Comparison of ENCODE assay signal across 12 cellular contexts in the genomic region with DNA sequence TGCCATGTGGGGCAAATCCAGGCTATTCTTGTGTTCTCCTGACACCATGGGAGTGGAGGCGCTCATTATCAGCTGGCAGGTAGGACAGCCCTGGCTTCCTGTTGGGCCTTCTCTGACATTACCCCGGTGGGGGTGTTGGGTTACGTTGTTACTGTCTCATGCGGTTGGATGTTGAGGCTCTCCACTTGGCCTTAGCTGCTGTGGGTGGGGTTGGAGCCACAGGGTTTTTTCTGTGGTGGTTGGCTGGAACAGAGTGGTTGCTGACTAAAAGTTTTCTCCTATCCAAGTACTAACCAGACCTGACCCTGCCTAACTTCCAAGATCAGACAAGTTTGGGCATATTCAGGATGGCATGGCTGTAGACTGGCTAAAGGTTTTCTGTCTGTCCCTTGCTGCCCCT. TPM values are rescaled to one million over a fixed set of nuclear protein-coding genes. Genes with fewer than 3 reads are reported as not detected.
DNase-seq lines count a peak whose midpoint lies in the region; ATAC-seq and TF ChIP-seq lines count a peak whose summit lies in the region.
"Had no signal": no experiment of that assay in that cellular context is flagged by ENCODE, and none has a peak within 500 bp of the region (broad histone marks: within the 10 kb centered on the region; RNA-seq: fewer than 3 reads in every experiment).

No MANE protein-coding gene starts in this region.

- TF ChIP-seq RAD21 in SK-N-SH (IDR thresholded peaks at IDR 0.05; ENCODE audit: low read length) = no peak

- H3K9me3 Mint-ChIP-seq in osteocyte (ENCODE audit: unreplicated experiment) = no peaks in the 10 kb centered on the region
- peaks cover 3% of the 10 kb centered on the region for H3K9me3 Mint-ChIP-seq in CD4-positive, alpha-beta T cell

- H3K79me2 ChIP-seq in DND-41 (ENCODE audit: insufficient read depth, low read length) (no peaks in the 10 kb centered on the region), SK-N-SH (ENCODE audit: insufficient read depth) (peaks cover 3% of the 10 kb centered on the region)

- H3K9me2 ChIP-seq in SK-N-SH = no peaks in the 10 kb centered on the region

- H3K4me1 Mint-ChIP-seq in osteocyte (ENCODE audit: unreplicated experiment) = peaks cover 31% of the 10 kb centered on the region
- H3K4me1 Mint-ChIP-seq in CD4-positive, alpha-beta T cell (ENCODE audit: low read depth) = peaks cover 8% of the 10 kb centered on the region

- DNase-seq in DND-41 (no peak), SK-N-SH (no peak), fibroblast of mammary gland (ENCODE audit: low read depth) (peak; percentile 75), osteocyte (ENCODE audit: extremely low spot score, unreplicated experiment) (no peak), posterior cingulate gyrus (no peak), iPS-NIHi11 (ENCODE audit: low spot score) (no peak)
- no peak for DNase-seq in CD4-positive, alpha-beta T cell
- DNase-seq: activated CD4-positive, CD25-positive, alpha-beta regulatory T cell treated with anti-CD3 and anti-CD28 coated beads, Interleukin-2, amount 50 U/mL, for 72 hours; adrenal gland; NCI-H226; SIG-M5 had no signal

- H2AFZ ChIP-seq in DND-41 (ENCODE audit: low read depth, low read length) (no peak overlapping the region), SK-N-SH (ENCODE audit: low read depth) (no peak overlapping the region)

- no peak overlapping the region for H3K4me3 Mint-ChIP-seq in osteocyte (ENCODE audit: unreplicated experiment)
- H3K4me3 Mint-ChIP-seq in CD4-positive, alpha-beta T cell = no peak overlapping the region

- H3K36me3 Mint-ChIP-seq in osteocyte (ENCODE audit: unreplicated experiment) = peaks cover 43% of the 10 kb centered on the region
- peaks cover 66% of the 10 kb centered on the region for H3K36me3 Mint-ChIP-seq in CD4-positive, alpha-beta T cell (ENCODE audit: low read depth)

- POLR2A ChIA-PET in SK-N-SH (lab: Yijun Ruan, JAX) = no interaction called here
- POLR2A ChIA-PET in CD4-positive, alpha-beta T cell (lab: Charles Lee) = no interaction called here

- peaks cover 50% of the 10 kb centered on the region for H3K36me3 ChIP-seq in DND-41 (ENCODE audit: insufficient read depth, low read length)
- H3K36me3 ChIP-seq in SK-N-SH (replicated peaks in 1 of 2; ENCODE audit: control insufficient read depth in 1 of 2, insufficient read depth in 2 of 2, low read length in 1 of 2) = peaks cover 6 to 60% of the 10 kb centered on the region in 2 experiments

- H3K9me3 ChIP-seq in DND-41 (ENCODE audit: insufficient read depth, low read length, severe bottlenecking) (no peaks in the 10 kb centered on the region), SK-N-SH (no peaks in the 10 kb centered on the region)
- no peaks in the 10 kb centered on the region for H3K9me3 ChIP-seq in CD4-positive, alpha-beta T cell (ENCODE audit: control insufficient read depth, low read length)
- H3K9me3 ChIP-seq: adrenal gland had no signal

- no peak overlapping the region for H3K4me2 ChIP-seq in DND-41 (ENCODE audit: insufficient read depth, low read length)
- H3K4me2 ChIP-seq in SK-N-SH = no peak overlapping the region

- H3K27ac Mint-ChIP-seq in osteocyte (ENCODE audit: unreplicated experiment) = peak overlapping the region; percentile 91
- H3K27ac Mint-ChIP-seq in CD4-positive, alpha-beta T cell = no peak overlapping the region

- H3F3A ChIP-seq in SK-N-SH (replicated peaks; ENCODE audit: insufficient read depth) = peaks cover 8% of the 10 kb centered on the region

- H3K9ac ChIP-seq in DND-41 (ENCODE audit: low read depth, low read length) = no peak overlapping the region
- no peak overlapping the region for H3K9ac ChIP-seq in SK-N-SH

- H3K27ac ChIP-seq in DND-41 (ENCODE audit: low read length) = 0 out of 2 replicates have a peak overlapping the region, but pooled peaks have one; percentile 13
- peak overlapping the region; percentile 13 to 54; a peak in 3 of 4 replicates for H3K27ac ChIP-seq in SK-N-SH (ENCODE audit: low read depth in 2 of 2, low read length in 1 of 2)
- H3K27ac ChIP-seq in CD4-positive, alpha-beta T cell (ENCODE audit: low read depth, low read length) = no peak overlapping the region

- no peaks in the 10 kb centered on the region for H3K27me3 ChIP-seq in DND-41 (ENCODE audit: insufficient read depth, low read length, poor library complexity)
- no peaks in the 10 kb centered on the region for H3K27me3 ChIP-seq in SK-N-SH (ENCODE audit: insufficient read depth)
- H3K27me3 ChIP-seq in CD4-positive, alpha-beta T cell (ENCODE audit: control insufficient read depth, insufficient read depth, low read length) = no peaks in the 10 kb centered on the region
- H3K27me3 ChIP-seq: adrenal gland had no signal

- WGBS in SK-N-SH (ENCODE audit: low lambda C conversion rate) = 94% methylated on average over 4 of the region's 4 CpGs

- CTCF ChIA-PET in SK-N-SH (lab: Yijun Ruan, JAX) = no interaction called here
- CTCF ChIA-PET in CD4-positive, alpha-beta T cell (lab: Charles Lee) = no interaction called here

- intact Hi-C loops in posterior cingulate gyrus (cut with DNase I) = no loop called here
- intact Hi-C loops in CD4-positive, alpha-beta T cell (cut with DNase I, micrococcal nuclease) = no loop called here

- H3K4me3 ChIP-seq in DND-41 (ENCODE audit: low read depth in 1 of 2, low read length in 2 of 2) = no peak overlapping the region
- H3K4me3 ChIP-seq in SK-N-SH (ENCODE audit: low read depth in 2 of 2, low read length in 1 of 2) = no peak overlapping the region
- H3K4me3 ChIP-seq in fibroblast of mammary gland (ENCODE audit: control insufficient read depth, low read depth, low read length) = no peak overlapping the region
- H3K4me3 ChIP-seq: adrenal gland had no signal

- TF ChIP-seq CTCF in DND-41 (IDR thresholded peaks at IDR 0.05; ENCODE audit: borderline replicate concordance, extremely low read depth, low read length, poor library complexity, severe bottlenecking) = no peak
- no peak for TF ChIP-seq CTCF in SK-N-SH (IDR thresholded peaks at IDR 0.05)
- TF ChIP-seq CTCF in fibroblast of mammary gland (conservative IDR thresholded peaks at IDR 0.05; ENCODE audit: control insufficient read depth, insufficient read depth, low read depth, low read length) = no peak
- no peak for TF ChIP-seq CTCF in osteocyte (IDR thresholded peaks at IDR 0.05)
- no peak for TF ChIP-seq CTCF in CD4-positive, alpha-beta T cell (IDR thresholded peaks at IDR 0.05)

- no peak for ATAC-seq in DND-41 (ENCODE audit: insufficient read depth, low read depth)
- ATAC-seq in GM21515 (IDR thresholded peaks at IDR 0.05; ENCODE audit: unreplicated experiment) = no peak
- no peak for ATAC-seq in CD4-positive, alpha-beta T cell (ENCODE audit: poor library complexity)

- H3K4me1 ChIP-seq in DND-41 (ENCODE audit: insufficient read depth, low read length) = no peaks in the 10 kb centered on the region
- H3K4me1 ChIP-seq in SK-N-SH (ENCODE audit: control insufficient read depth in 1 of 2, insufficient read depth in 2 of 2, low read depth in 1 of 2, low read length in 1 of 2) = peaks cover 8 to 12% of the 10 kb centered on the region in 2 experiments; a peak in 3 of 4 replicates
- H3K4me1 ChIP-seq: adrenal gland had no signal

- no peaks in the 10 kb centered on the region for H3K27me3 Mint-ChIP-seq in osteocyte (ENCODE audit: unreplicated experiment)
- H3K27me3 Mint-ChIP-seq in CD4-positive, alpha-beta T cell = no peaks in the 10 kb centered on the region

- H4K20me1 ChIP-seq in DND-41 (ENCODE audit: insufficient read depth, low read length) (peaks cover 5% of the 10 kb centered on the region; the same call in 1 of the 2 replicates), SK-N-SH (ENCODE audit: insufficient read depth) (no peaks in the 10 kb centered on the region)

- TF ChIP-seq EP300 in SK-N-SH (IDR thresholded peaks at IDR 0.05; ENCODE audit: borderline replicate concordance in 1 of 2, low read depth in 1 of 2, low read length in 1 of 2) = no peak

TF ChIP-seq in SK-N-SH, 30 proteins besides CTCF, POLR2A, EP300 and RAD21 (continues in another document):
- TF ChIP-seq TEAD4 (IDR thresholded peaks at IDR 0.05; ENCODE audit: borderline replicate concordance, insufficient read depth) (no peak), MXI1 (IDR thresholded peaks at IDR 0.05; ENCODE audit: low read depth, low read length) (no peak), MEF2A (IDR thresholded peaks at IDR 0.05; ENCODE audit: borderline replicate concordance, low read depth) (no peak), GATA2 (CRISPR knock-in tag; IDR thresholded peaks at IDR 0.05) (no peak), CHD2 (IDR thresholded peaks at IDR 0.05; ENCODE audit: low read length, partially characterized antibody) (no peak), EZH2phosphoT487 (IDR thresholded peaks at IDR 0.05; ENCODE audit: borderline replicate concordance, low read depth) (no peak), FOXM1 (IDR thresholded peaks at IDR 0.05; ENCODE audit: low read depth) (no peak)
- TF ChIP-seq, protein P1, sequence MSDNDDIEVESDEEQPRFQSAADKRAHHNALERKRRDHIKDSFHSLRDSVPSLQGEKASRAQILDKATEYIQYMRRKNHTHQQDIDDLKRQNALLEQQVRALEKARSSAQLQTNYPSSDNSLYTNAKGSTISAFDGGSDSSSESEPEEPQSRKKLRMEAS (IDR thresholded peaks at IDR 0.05; ENCODE audit: low read depth) = no peak
- TF ChIP-seq, protein P2, sequence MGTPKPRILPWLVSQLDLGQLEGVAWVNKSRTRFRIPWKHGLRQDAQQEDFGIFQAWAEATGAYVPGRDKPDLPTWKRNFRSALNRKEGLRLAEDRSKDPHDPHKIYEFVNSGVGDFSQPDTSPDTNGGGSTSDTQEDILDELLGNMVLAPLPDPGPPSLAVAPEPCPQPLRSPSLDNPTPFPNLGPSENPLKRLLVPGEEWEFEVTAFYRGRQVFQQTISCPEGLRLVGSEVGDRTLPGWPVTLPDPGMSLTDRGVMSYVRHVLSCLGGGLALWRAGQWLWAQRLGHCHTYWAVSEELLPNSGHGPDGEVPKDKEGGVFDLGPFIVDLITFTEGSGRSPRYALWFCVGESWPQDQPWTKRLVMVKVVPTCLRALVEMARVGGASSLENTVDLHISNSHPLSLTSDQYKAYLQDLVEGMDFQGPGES (IDR thresholded peaks at IDR 0.05; ENCODE audit: low read depth, low read length) = no peak

RNA-seq across cellular contexts. Expression of a gene that starts 20.2 kb away (rescaled TPM):
- 12.0 and 15.7 TPM in 2 replicates for polyA plus RNA-seq in SK-N-SH (2012; rRNA removed)
- polyA plus RNA-seq in SK-N-SH (2012; cell fraction: cytosol; rRNA removed) = 13.2 and 14.1 TPM in 2 replicates
- 20.4 and 28.0 TPM in 2 replicates for polyA plus RNA-seq in SK-N-SH (2012; cell fraction: nucleus; rRNA removed)
- total RNA-seq in osteocyte = 28.1 and 31.6 TPM in 2 replicates
- total RNA-seq in CD4-positive, alpha-beta T cell = 10 to 100 TPM; 17.2 to 17.3 TPM

RNA-seq across cellular contexts. Expression of a gene that starts 30.1 kb away (rescaled TPM):
- 21.7 and 25.6 TPM in 2 replicates for polyA plus RNA-seq in SK-N-SH (2012; rRNA removed)
- 19.1 and 21.3 TPM in 2 replicates for polyA plus RNA-seq in SK-N-SH (2012; cell fraction: cytosol; rRNA removed)
- 36.9 and 52.4 TPM in 2 replicates for polyA plus RNA-seq in SK-N-SH (2012; cell fraction: nucleus; rRNA removed)
- 26.6 and 27.7 TPM in 2 replicates for total RNA-seq in osteocyte
- 1 to 10 TPM; 5.2 to 5.7 TPM for total RNA-seq in CD4-positive, alpha-beta T cell
